In the genomic region with DNA sequence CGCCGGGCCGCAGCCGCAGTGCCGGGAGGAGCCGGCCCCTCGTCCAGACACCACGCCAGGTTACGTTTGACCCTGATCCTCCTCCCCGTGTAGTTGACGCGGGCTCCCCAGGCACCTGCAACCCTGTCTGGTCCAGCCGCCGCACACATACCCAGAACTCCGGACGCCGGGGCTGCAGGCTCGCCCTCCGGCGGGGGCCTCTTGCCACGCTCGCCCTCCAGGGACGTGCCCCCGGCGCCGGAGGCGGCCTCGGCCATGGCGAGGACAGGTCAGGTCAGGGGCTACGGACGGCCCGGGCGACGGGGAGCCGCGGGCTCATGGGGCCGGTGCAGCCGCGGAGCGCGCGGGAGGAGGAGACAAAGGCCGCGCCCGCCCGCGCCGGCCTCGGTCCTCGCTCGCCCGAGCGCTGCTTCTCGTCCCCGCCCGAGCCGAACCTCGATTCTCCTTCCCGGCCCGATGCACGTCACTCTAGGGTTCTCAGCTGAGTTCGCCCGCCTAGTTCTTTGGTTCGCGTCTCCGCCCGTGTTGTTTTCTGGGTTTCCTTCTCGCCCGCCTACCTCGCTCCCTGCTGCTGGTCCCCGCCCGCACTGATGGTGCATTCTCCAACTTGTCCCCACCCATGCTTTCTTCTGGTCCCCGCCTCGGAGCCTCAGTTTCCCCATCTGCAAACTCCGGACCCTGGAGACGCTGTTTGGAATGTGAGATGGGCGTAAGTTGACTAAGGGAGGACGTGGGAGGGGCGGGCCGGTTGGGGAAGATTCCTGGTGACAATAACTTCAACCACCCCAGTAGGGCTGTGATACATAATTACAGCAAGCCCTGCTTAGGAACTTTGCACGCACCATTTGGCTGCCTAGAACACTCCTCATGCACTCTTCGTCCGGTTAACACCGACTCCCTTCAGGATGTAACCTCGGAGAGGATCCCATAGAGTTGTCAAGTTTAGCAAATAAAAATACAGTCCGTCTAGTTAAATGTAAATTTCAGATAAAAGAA, we compare ENCODE assay signal across 1 cellular context.
TF ChIP-seq lines count a peak whose summit lies in the region.

TSS of gene ANO8 (minus strand) at position 442 of the 996 bp plus-strand sequence. CDS start at position 257, 185 bp downstream.

TF ChIP-seq in K562, 482 proteins besides CTCF, POLR2A, EP300 and RAD21 (continued from another document and continues in another):
- TF ChIP-seq, protein P1, sequence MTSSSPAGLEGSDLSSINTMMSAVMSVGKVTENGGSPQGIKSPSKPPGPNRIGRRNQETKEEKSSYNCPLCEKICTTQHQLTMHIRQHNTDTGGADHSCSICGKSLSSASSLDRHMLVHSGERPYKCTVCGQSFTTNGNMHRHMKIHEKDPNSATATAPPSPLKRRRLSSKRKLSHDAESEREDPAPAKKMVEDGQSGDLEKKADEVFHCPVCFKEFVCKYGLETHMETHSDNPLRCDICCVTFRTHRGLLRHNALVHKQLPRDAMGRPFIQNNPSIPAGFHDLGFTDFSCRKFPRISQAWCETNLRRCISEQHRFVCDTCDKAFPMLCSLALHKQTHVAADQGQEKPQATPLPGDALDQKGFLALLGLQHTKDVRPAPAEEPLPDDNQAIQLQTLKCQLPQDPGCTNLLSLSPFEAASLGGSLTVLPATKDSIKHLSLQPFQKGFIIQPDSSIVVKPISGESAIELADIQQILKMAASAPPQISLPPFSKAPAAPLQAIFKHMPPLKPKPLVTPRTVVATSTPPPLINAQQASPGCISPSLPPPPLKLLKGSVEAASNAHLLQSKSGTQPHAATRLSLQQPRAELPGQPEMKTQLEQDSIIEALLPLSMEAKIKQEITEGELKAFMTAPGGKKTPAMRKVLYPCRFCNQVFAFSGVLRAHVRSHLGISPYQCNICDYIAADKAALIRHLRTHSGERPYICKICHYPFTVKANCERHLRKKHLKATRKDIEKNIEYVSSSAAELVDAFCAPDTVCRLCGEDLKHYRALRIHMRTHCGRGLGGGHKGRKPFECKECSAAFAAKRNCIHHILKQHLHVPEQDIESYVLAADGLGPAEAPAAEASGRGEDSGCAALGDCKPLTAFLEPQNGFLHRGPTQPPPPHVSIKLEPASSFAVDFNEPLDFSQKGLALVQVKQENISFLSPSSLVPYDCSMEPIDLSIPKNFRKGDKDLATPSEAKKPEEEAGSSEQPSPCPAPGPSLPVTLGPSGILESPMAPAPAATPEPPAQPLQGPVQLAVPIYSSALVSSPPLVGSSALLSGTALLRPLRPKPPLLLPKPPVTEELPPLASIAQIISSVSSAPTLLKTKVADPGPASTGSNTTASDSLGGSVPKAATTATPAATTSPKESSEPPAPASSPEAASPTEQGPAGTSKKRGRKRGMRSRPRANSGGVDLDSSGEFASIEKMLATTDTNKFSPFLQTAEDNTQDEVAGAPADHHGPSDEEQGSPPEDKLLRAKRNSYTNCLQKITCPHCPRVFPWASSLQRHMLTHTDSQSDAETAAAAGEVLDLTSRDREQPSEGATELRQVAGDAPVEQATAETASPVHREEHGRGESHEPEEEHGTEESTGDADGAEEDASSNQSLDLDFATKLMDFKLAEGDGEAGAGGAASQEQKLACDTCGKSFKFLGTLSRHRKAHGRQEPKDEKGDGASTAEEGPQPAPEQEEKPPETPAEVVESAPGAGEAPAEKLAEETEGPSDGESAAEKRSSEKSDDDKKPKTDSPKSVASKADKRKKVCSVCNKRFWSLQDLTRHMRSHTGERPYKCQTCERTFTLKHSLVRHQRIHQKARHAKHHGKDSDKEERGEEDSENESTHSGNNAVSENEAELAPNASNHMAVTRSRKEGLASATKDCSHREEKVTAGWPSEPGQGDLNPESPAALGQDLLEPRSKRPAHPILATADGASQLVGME (CRISPR knock-in tag; IDR thresholded peaks at IDR 0.05), result peak; percentile 82
- TF ChIP-seq HDGF (IDR thresholded peaks at IDR 0.05), result peak; percentile 76; the same call in 1 of the 2 replicates
- peak; percentile 3 for TF ChIP-seq SP2 (IDR thresholded peaks at IDR 0.05; ENCODE audit: extremely low read depth, low read depth, low read length, poor library complexity, severe bottlenecking)
- TF ChIP-seq ZNF224 (CRISPR knock-in tag; IDR thresholded peaks at IDR 0.05), result no peak
- no peak; the same call in 1 of the 2 replicates for TF ChIP-seq ZBTB1 (CRISPR knock-in tag; IDR thresholded peaks at IDR 0.05; ENCODE audit: borderline replicate concordance, low read depth)
- TF ChIP-seq RBM25 (IDR thresholded peaks at IDR 0.05; ENCODE audit: low read depth, low read length, severe bottlenecking), result peak; percentile 63
- no peak for TF ChIP-seq ZNF445 (CRISPR knock-in tag; IDR thresholded peaks at IDR 0.05; ENCODE audit: low read depth)
- TF ChIP-seq JUN (IDR thresholded peaks at IDR 0.05; ENCODE audit: borderline replicate concordance, low read depth, low read length), result peak; percentile 76; the same call in 1 of the 2 replicates
- no peak for TF ChIP-seq JUN (CRISPR knock-in tag; IDR thresholded peaks at IDR 0.05; ENCODE audit: borderline replicate concordance)
- peak; percentile 16; the same call in 1 of the 2 replicates for TF ChIP-seq MEF2A (IDR thresholded peaks at IDR 0.05; ENCODE audit: control insufficient read depth, low read depth, low read length)
- TF ChIP-seq ZNF174 (CRISPR knock-in tag; IDR thresholded peaks at IDR 0.05), result no peak
- 0 out of 2 replicates have a peak, but pooled peaks have one; percentile 12 for TF ChIP-seq TAL1 (IDR thresholded peaks at IDR 0.05)
- TF ChIP-seq ZNF324 (CRISPR knock-in tag; IDR thresholded peaks at IDR 0.05), result no peak
- TF ChIP-seq PYGO2 (tag; IDR thresholded peaks at IDR 0.05), result 0 out of 2 replicates have a peak, but pooled peaks have one; percentile 2
- no peak for TF ChIP-seq POLR2AphosphoS2 (IDR thresholded peaks at IDR 0.05; ENCODE audit: low read length)
- peak; percentile 76; the same call in 1 of the 2 replicates for TF ChIP-seq PHF8 (IDR thresholded peaks at IDR 0.05; ENCODE audit: borderline replicate concordance, low read length)
- peak; percentile 91 for TF ChIP-seq JUND (IDR thresholded peaks at IDR 0.05; ENCODE audit: borderline replicate concordance, low read depth, low read length)
- TF ChIP-seq JUND (tag; IDR thresholded peaks at IDR 0.05; ENCODE audit: borderline replicate concordance, low read depth, low read length), result peak; percentile 79; the same call in 1 of the 3 replicates
- 0 out of 2 replicates have a peak, but pooled peaks have one; percentile 6 for TF ChIP-seq ZSCAN29 (IDR thresholded peaks at IDR 0.05)
- peak; percentile 70; the same call in 1 of the 2 replicates for TF ChIP-seq EP400 (IDR thresholded peaks at IDR 0.05)
- TF ChIP-seq TAF15 (IDR thresholded peaks at IDR 0.05; ENCODE audit: low read depth, low read length), result no peak
- TF ChIP-seq ZNF253 (CRISPR knock-in tag; conservative IDR thresholded peaks at IDR 0.05), result no peak
- no peak for TF ChIP-seq ZNF239 (CRISPR knock-in tag; IDR thresholded peaks at IDR 0.05)
- no peak for TF ChIP-seq ZNF274 (IDR thresholded peaks at IDR 0.05; ENCODE audit: borderline replicate concordance, low read depth, low read length)
- TF ChIP-seq HIVEP1 (CRISPR knock-in tag; IDR thresholded peaks at IDR 0.05), result no peak; the same call in 1 of the 2 replicates
- TF ChIP-seq, protein P2, sequence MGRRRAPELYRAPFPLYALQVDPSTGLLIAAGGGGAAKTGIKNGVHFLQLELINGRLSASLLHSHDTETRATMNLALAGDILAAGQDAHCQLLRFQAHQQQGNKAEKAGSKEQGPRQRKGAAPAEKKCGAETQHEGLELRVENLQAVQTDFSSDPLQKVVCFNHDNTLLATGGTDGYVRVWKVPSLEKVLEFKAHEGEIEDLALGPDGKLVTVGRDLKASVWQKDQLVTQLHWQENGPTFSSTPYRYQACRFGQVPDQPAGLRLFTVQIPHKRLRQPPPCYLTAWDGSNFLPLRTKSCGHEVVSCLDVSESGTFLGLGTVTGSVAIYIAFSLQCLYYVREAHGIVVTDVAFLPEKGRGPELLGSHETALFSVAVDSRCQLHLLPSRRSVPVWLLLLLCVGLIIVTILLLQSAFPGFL (CRISPR knock-in tag; IDR thresholded peaks at IDR 0.05), result no peak
- peak; percentile 83 for TF ChIP-seq SP1 (CRISPR knock-in tag; IDR thresholded peaks at IDR 0.05)
- TF ChIP-seq, protein P3, sequence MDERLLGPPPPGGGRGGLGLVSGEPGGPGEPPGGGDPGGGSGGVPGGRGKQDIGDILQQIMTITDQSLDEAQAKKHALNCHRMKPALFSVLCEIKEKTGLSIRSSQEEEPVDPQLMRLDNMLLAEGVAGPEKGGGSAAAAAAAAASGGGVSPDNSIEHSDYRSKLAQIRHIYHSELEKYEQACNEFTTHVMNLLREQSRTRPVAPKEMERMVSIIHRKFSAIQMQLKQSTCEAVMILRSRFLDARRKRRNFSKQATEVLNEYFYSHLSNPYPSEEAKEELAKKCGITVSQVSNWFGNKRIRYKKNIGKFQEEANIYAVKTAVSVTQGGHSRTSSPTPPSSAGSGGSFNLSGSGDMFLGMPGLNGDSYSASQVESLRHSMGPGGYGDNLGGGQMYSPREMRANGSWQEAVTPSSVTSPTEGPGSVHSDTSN (CRISPR knock-in tag; IDR thresholded peaks at IDR 0.05; ENCODE audit: low read depth), result peak; percentile 72
- TF ChIP-seq, protein P3 (tag; conservative IDR thresholded peaks at IDR 0.05; ENCODE audit: low read depth), result peak; percentile 69
- no peak for TF ChIP-seq ZNF696 (CRISPR knock-in tag; conservative IDR thresholded peaks at IDR 0.05)
- no peak for TF ChIP-seq NR2C1 (IDR thresholded peaks at IDR 0.05)
- no peak for TF ChIP-seq NR2C1 (tag; IDR thresholded peaks at IDR 0.05)
- TF ChIP-seq NR0B1 (IDR thresholded peaks at IDR 0.05; ENCODE audit: partially characterized antibody), result no peak
- TF ChIP-seq ZNF79 (CRISPR knock-in tag; IDR thresholded peaks at IDR 0.05; ENCODE audit: low read depth), result no peak
- no peak for TF ChIP-seq PHB2 (IDR thresholded peaks at IDR 0.05; ENCODE audit: low read depth)
- no peak for TF ChIP-seq GATA2 (CRISPR knock-in tag; IDR thresholded peaks at IDR 0.05)
- 0 out of 2 replicates have a peak, but pooled peaks have one; percentile 28 for TF ChIP-seq SREBF1 (IDR thresholded peaks at IDR 0.05; ENCODE audit: borderline replicate concordance, low read depth, low read length)
- TF ChIP-seq, protein P4, sequence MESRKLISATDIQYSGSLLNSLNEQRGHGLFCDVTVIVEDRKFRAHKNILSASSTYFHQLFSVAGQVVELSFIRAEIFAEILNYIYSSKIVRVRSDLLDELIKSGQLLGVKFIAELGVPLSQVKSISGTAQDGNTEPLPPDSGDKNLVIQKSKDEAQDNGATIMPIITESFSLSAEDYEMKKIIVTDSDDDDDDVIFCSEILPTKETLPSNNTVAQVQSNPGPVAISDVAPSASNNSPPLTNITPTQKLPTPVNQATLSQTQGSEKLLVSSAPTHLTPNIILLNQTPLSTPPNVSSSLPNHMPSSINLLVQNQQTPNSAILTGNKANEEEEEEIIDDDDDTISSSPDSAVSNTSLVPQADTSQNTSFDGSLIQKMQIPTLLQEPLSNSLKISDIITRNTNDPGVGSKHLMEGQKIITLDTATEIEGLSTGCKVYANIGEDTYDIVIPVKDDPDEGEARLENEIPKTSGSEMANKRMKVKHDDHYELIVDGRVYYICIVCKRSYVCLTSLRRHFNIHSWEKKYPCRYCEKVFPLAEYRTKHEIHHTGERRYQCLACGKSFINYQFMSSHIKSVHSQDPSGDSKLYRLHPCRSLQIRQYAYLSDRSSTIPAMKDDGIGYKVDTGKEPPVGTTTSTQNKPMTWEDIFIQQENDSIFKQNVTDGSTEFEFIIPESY (CRISPR knock-in tag; IDR thresholded peaks at IDR 0.05), result peak; percentile 91
